Comparison of ENCODE assay signal across 21 cellular contexts in the genomic region with DNA sequence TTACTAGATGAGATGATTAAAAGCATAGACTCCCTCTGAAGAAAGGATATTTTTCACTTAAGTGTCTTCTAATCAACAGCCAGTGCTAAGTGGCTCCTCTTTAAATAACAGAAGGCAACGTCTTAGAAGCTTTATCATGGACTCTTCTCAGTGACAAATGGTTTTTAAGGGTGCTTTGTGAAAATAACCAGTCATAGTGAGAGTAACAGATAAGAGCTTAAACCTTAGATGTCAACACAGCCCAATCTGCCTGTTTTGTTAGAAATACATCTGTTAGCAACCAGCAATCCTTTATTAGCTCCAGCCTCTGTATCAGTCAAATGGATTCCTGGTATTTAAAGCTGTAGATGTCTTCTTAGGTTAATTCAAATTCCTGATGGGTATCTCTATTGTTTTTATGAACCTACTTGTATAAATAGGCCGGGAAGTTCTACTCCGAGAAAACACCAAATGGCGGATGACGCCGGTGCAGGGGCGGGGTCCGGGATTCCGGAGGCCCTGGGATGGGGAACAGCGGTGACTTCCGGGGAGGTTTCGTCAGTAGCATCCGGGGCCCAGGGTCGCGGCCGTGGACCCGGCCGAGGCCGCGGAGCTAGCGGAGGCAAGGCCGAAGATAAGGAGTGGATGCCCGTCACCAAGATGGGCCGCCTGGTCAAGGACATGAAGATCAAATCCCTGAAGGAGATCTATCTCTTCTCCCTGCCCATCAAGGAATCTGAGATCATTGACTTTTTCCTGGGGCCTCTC.
"Had no signal": no experiment of that assay in that cellular context is flagged by ENCODE, and none has a peak within 500 bp of the region (broad histone marks: within the 10 kb centered on the region; RNA-seq: fewer than 3 reads in every experiment).

No MANE protein-coding gene starts in this region.

- H3K27me3 ChIP-seq: gastrocnemius medialis, spleen, transverse colon had no signal

- H3K36me3 Mint-ChIP-seq: immature natural killer cell; memory B cell; naive B cell; stimulated activated memory B cell treated with anti-CD40 and anti-IgM and Interleukin-4, amounts not matched to agents 10 μg/mL and 1 μg/mL and 100 μg/mL, for 72 hours had no signal

- H3K4me1 ChIP-seq: gastrocnemius medialis, left ventricle myocardium inferior, lower lobe of right lung, spleen, transverse colon had no signal

- H3K9me3 Mint-ChIP-seq: memory B cell; nephron; stimulated activated naive CD8-positive, alpha-beta T cell treated with anti-CD3 and anti-CD28 coated beads, Interleukin-15, Interleukin-2, amounts not matched to agents 100 ng/mL and 50 ng/mL, for 24 hours had no signal

- DNase-seq: cortex of kidney; effector memory CD4-positive, alpha-beta T cell; gastrocnemius medialis; immature natural killer cell; left ventricle myocardium inferior; lower lobe of right lung; naive B cell; spleen; stimulated activated CD4-positive, alpha-beta T cell treated with anti-CD3 and anti-CD28 coated beads, Interleukin-15, amount 100 ng/mL, for 24 hours; stimulated activated CD4-positive, alpha-beta T cell treated with anti-CD3 and anti-CD28 coated beads, Interleukin-1b, Interleukin-23, amount 100 ng/mL, for 48 hours; stimulated activated CD4-positive, alpha-beta T cell treated with anti-CD3 and anti-CD28 coated beads, Interleukin-4, amount 100 ng/mL, for 24 hours; transverse colon had no signal

- H3K4me3 ChIP-seq: gastrocnemius medialis, left ventricle myocardium inferior, lower lobe of right lung, spleen, thoracic aorta, transverse colon had no signal

- FAIRE-seq: endometrium, keratinocyte had no signal

- H3K27me3 Mint-ChIP-seq: memory B cell; naive B cell; stimulated activated memory B cell treated with anti-CD40 and anti-IgM and Interleukin-4, amounts not matched to agents 10 μg/mL and 1 μg/mL and 100 μg/mL, for 72 hours; stimulated activated naive CD8-positive, alpha-beta T cell treated with anti-CD3 and anti-CD28 coated beads, Interleukin-15, Interleukin-2, amounts not matched to agents 100 ng/mL and 50 ng/mL, for 24 hours had no signal

- H3K4me1 Mint-ChIP-seq: immature natural killer cell; memory B cell; naive B cell; nephron; stimulated activated memory B cell treated with anti-CD40 and anti-IgM and Interleukin-4, amounts not matched to agents 10 μg/mL and 1 μg/mL and 100 μg/mL, for 72 hours had no signal

- H3K27ac ChIP-seq: gastrocnemius medialis, left ventricle myocardium inferior, lower lobe of right lung, spleen, thoracic aorta, transverse colon had no signal

- H3K36me3 ChIP-seq: gastrocnemius medialis, left ventricle myocardium inferior, lower lobe of right lung, spleen, thoracic aorta, transverse colon had no signal

- ATAC-seq: esophagus mucosa; gastrocnemius medialis; lower lobe of right lung; sciatic nerve; stimulated activated memory B cell treated with anti-CD40 and anti-IgM and Interleukin-4, amounts not matched to agents 10 μg/mL and 1 μg/mL and 100 μg/mL, for 72 hours had no signal

- H3K4me3 Mint-ChIP-seq: immature natural killer cell; memory B cell; nephron; stimulated activated memory B cell treated with anti-CD40 and anti-IgM and Interleukin-4, amounts not matched to agents 10 μg/mL and 1 μg/mL and 100 μg/mL, for 72 hours; stimulated activated naive CD8-positive, alpha-beta T cell treated with anti-CD3 and anti-CD28 coated beads, Interleukin-15, Interleukin-2, amounts not matched to agents 100 ng/mL and 50 ng/mL, for 24 hours had no signal

- H3K27ac Mint-ChIP-seq: immature natural killer cell; memory B cell; naive B cell; nephron; stimulated activated memory B cell treated with anti-CD40 and anti-IgM and Interleukin-4, amounts not matched to agents 10 μg/mL and 1 μg/mL and 100 μg/mL, for 72 hours; stimulated activated naive CD8-positive, alpha-beta T cell treated with anti-CD3 and anti-CD28 coated beads, Interleukin-15, Interleukin-2, amounts not matched to agents 100 ng/mL and 50 ng/mL, for 24 hours had no signal
